Comparison of ENCODE assay signal across 12 cellular contexts in genomic region chr2:178279142-178279541, GRCh38.
DNase-seq lines count a peak whose midpoint lies in the region; ATAC-seq and TF ChIP-seq lines count a peak whose summit lies in the region.
"Had no signal": no experiment of that assay in that cellular context is flagged by ENCODE, and none has a peak within 500 bp of the region (broad histone marks: within the 10 kb centered on the region; RNA-seq: fewer than 3 reads in every experiment).

No MANE protein-coding gene starts in this region.

- H3K9me3 ChIP-seq in left lung = no peaks in the 10 kb centered on the region

- TF ChIP-seq CTCF in fibroblast of the aortic adventitia (IDR thresholded peaks at IDR 0.05; ENCODE audit: insufficient read depth, low read length) (no peak), dorsolateral prefrontal cortex (IDR thresholded peaks at IDR 0.05 in 54 of 56, conservative IDR thresholded peaks at IDR 0.05 in 2 of 56; ENCODE audit: low read depth in 1 of 56, partially characterized antibody in 56 of 56) (no peak), left lung (IDR thresholded peaks at IDR 0.05) (no peak)

- no peaks in the 10 kb centered on the region for H3K27me3 ChIP-seq in dorsolateral prefrontal cortex
- no peaks in the 10 kb centered on the region for H3K27me3 ChIP-seq in left lung

- no peaks in the 10 kb centered on the region for H3K4me1 ChIP-seq in left lung

- H3K4me3 ChIP-seq in fibroblast of the aortic adventitia (ENCODE audit: low read depth, low read length) (no peak overlapping the region), skeletal muscle cell (ENCODE audit: low read depth, low read length) (no peak overlapping the region), dorsolateral prefrontal cortex (no peak overlapping the region), left lung (no peak overlapping the region)

- intact Hi-C loops in dorsolateral prefrontal cortex (cut with DNase I) = loop anchor here (2.0 to 10.0 kb wide), 3 partner anchors 84 to 147 kb away; partner anchors contain the start of gene OSBPL6 (in 1 of the 2)
- intact Hi-C loops in left lung (cut with DNase I) = loop anchor here in 1 of 2 donors (5.0 kb wide), 1 partner anchor 147 kb away; no protein-coding TSS in a partner anchor

- peak; percentile 28 for DNase-seq in H4 (ENCODE audit: low spot score)
- peak; percentile 94 for DNase-seq in fibroblast of the aortic adventitia (ENCODE audit: low read depth)
- peak; percentile 82 for DNase-seq in skeletal muscle cell (ENCODE audit: low read depth)
- DNase-seq in NK-92 treated with Interleukin-12 subunit alpha and Interleukin-12 subunit beta, amount 100 ng/mL, for 24 hours (lab: John Stamatoyannopoulos, UW) = no peak
- no peak for DNase-seq in dorsolateral prefrontal cortex
- DNase-seq in left lung = no peak
- DNase-seq: activated B cell treated with CpG ODN at 0.5 μM for 24 hours; activated effector memory CD4-positive, alpha-beta T cell treated with anti-CD3 and anti-CD28 coated beads, Interleukin-2, amount 50 U/mL, for 16 hours; KG1; NCI-H524 treated with DMSO at 0.1 percent for 48 hours had no signal

- no peaks in the 10 kb centered on the region for H3K36me3 ChIP-seq in left lung

- H3K27ac ChIP-seq in dorsolateral prefrontal cortex (no peak overlapping the region), left lung (no peak overlapping the region)

- ATAC-seq in SK-N-SH treated with all-trans-retinoic acid at 6 μM for 48 hours (peak; percentile 90), GM21381 (IDR thresholded peaks at IDR 0.05; ENCODE audit: unreplicated experiment) (no peak), left lung (no peak)

TF ChIP-seq in SK-N-SH treated with all-trans-retinoic acid at 6 μM for 48 hours, 23 proteins besides CTCF, POLR2A, EP300 and RAD21:
- TF ChIP-seq ISL1 (CRISPR knock-in tag; IDR thresholded peaks at IDR 0.05) (peak; percentile 78), ZFP3 (CRISPR knock-in tag; IDR thresholded peaks at IDR 0.05) (no peak)

Comparison
In these comparisons a context has a peak if more than half of its experiments do, and no peak if none do; other contexts are left out.
1. DNase-seq: peak in H4 (single experiment), fibroblast of the aortic adventitia (single experiment) and skeletal muscle cell (single experiment); none in NK-92 treated with Interleukin-12 subunit alpha and Interleukin-12 subunit beta, amount 100 ng/mL, for 24 hours (single experiment), dorsolateral prefrontal cortex (0 of 10) and left lung (0 of 2).